Comparison of ENCODE assay signal across 9 cellular contexts in genomic region chr9:75147638-75148037, GRCh38. TPM values are rescaled to one million over a fixed set of nuclear protein-coding genes. Genes with fewer than 3 reads are reported as not detected.
A peak's percentile ranks its signal among the peaks of the same experiment; 100 is the strongest.
DNase-seq lines count a peak whose midpoint lies in the region; ATAC-seq, FAIRE-seq and TF ChIP-seq lines count a peak whose summit lies in the region.
"Had no signal": no experiment of that assay in that cellular context is flagged by ENCODE, and none has a peak within 500 bp of the region (broad histone marks: within the 10 kb centered on the region; RNA-seq: fewer than 3 reads in every experiment).

No MANE protein-coding gene starts in this region.

- peaks cover 3% of the 10 kb centered on the region for H3K36me3 ChIP-seq in astrocyte (ENCODE audit: insufficient read depth, low read length)
- H3K36me3 ChIP-seq: WERI-Rb-1 had no signal

- FAIRE-seq in astrocyte (lab: Jason Lieb, UNC), result no peak

- H3K27ac ChIP-seq in astrocyte (ENCODE audit: low read depth, low read length), result peak overlapping the region; percentile 77
- H3K27ac ChIP-seq: WERI-Rb-1 had no signal

- peak in 1 of 2 donors; percentile 40 for ATAC-seq in activated T-cell treated with anti-CD3 and anti-CD28 coated beads, Interleukin-2, amount 50 U/mL, for 4 hours
- ATAC-seq in HG03571 (IDR thresholded peaks at IDR 0.05; ENCODE audit: unreplicated experiment), result peak; percentile 60
- ATAC-seq in stimulated activated naive CD8-positive, alpha-beta T cell treated with anti-CD3 and anti-CD28 coated beads, Interleukin-15, Interleukin-2, amounts not matched to agents 100 U/mL and 50 U/mL, for 24 hours, result peak; percentile 27
- ATAC-seq in stimulated activated naive B cell treated with anti-CD40 and anti-IgM and Interleukin-4, amounts not matched to agents 10 μg/mL and 1 μg/mL and 100 μg/mL, for 72 hours (replicated peaks), result no peak

- no peaks in the 10 kb centered on the region for H3K9me3 ChIP-seq in astrocyte (ENCODE audit: insufficient read depth, low read depth, low read length)

- H3K4me2 ChIP-seq in astrocyte (ENCODE audit: low read length), result peak overlapping the region; percentile 71

- DNase-seq in activated T-cell treated with anti-CD3 and anti-CD28 coated beads, Interleukin-2, amount 50 U/mL, for 4 hours, result no peak
- DNase-seq in activated T-cell treated with anti-CD3 and anti-CD28 coated beads, Interleukin-2, amount 50 U/mL, for 48 hours, result no peak
- peak; percentile 10 for DNase-seq in astrocyte (ENCODE audit: low read depth)
- no peak for DNase-seq in stimulated activated naive CD8-positive, alpha-beta T cell treated with anti-CD3 and anti-CD28 coated beads, Interleukin-15, Interleukin-2, amounts not matched to agents 100 U/mL and 50 U/mL, for 24 hours
- DNase-seq in D341Med (ENCODE audit: low spot score), result no peak
- DNase-seq in SHP77 (lab: John Stamatoyannopoulos, UW), result no peak
- no peak for DNase-seq in stimulated activated naive B cell treated with anti-CD40 and anti-IgM and Interleukin-4, amounts not matched to agents 10 μg/mL and 1 μg/mL and 100 μg/mL, for 72 hours
- DNase-seq: WERI-Rb-1 had no signal

- no peak overlapping the region for H2AFZ ChIP-seq in astrocyte (ENCODE audit: low read depth, low read length)

- no peaks in the 10 kb centered on the region for H3K27me3 ChIP-seq in astrocyte (ENCODE audit: insufficient read depth, low read length)

- H3K79me2 ChIP-seq in astrocyte (ENCODE audit: insufficient read depth, low read length), result no peaks in the 10 kb centered on the region

- H4K20me1 ChIP-seq in astrocyte (ENCODE audit: insufficient read depth, low read length), result no peaks in the 10 kb centered on the region

- H3K27ac Mint-ChIP-seq in astrocyte (ENCODE audit: unreplicated experiment), result peak overlapping the region; percentile 93
- no peak overlapping the region for H3K27ac Mint-ChIP-seq in stimulated activated naive B cell treated with anti-CD40 and anti-IgM and Interleukin-4, amounts not matched to agents 10 μg/mL and 1 μg/mL and 100 μg/mL, for 72 hours

- TF ChIP-seq CTCF in astrocyte (IDR thresholded peaks at IDR 0.05; ENCODE audit: insufficient read depth, low read depth, low read length), result no peak

- H3K9ac ChIP-seq in astrocyte (ENCODE audit: low read length), result peak overlapping the region; percentile 38

- peak overlapping the region; percentile 49 for H3K4me3 Mint-ChIP-seq in activated T-cell treated with anti-CD3 and anti-CD28 coated beads, Interleukin-2, amount 50 U/mL, for 4 hours
- peak overlapping the region; percentile 54 for H3K4me3 Mint-ChIP-seq in astrocyte (ENCODE audit: unreplicated experiment)
- no peak overlapping the region for H3K4me3 Mint-ChIP-seq in stimulated activated naive B cell treated with anti-CD40 and anti-IgM and Interleukin-4, amounts not matched to agents 10 μg/mL and 1 μg/mL and 100 μg/mL, for 72 hours

- peaks cover 20% of the 10 kb centered on the region for H3K9me3 Mint-ChIP-seq in activated T-cell treated with anti-CD3 and anti-CD28 coated beads, Interleukin-2, amount 50 U/mL, for 4 hours
- H3K9me3 Mint-ChIP-seq in astrocyte (ENCODE audit: unreplicated experiment), result peaks cover 4% of the 10 kb centered on the region
- peaks cover 6 to 11% of the 10 kb centered on the region in 2 donors for H3K9me3 Mint-ChIP-seq in stimulated activated naive B cell treated with anti-CD40 and anti-IgM and Interleukin-4, amounts not matched to agents 10 μg/mL and 1 μg/mL and 100 μg/mL, for 72 hours

- peaks cover 74% of the 10 kb centered on the region for H3K4me1 Mint-ChIP-seq in activated T-cell treated with anti-CD3 and anti-CD28 coated beads, Interleukin-2, amount 50 U/mL, for 4 hours (ENCODE audit: low read depth)
- peaks cover 36% of the 10 kb centered on the region for H3K4me1 Mint-ChIP-seq in astrocyte (ENCODE audit: low read depth, unreplicated experiment)
- H3K4me1 Mint-ChIP-seq in stimulated activated naive B cell treated with anti-CD40 and anti-IgM and Interleukin-4, amounts not matched to agents 10 μg/mL and 1 μg/mL and 100 μg/mL, for 72 hours, result peaks cover 9 to 23% of the 10 kb centered on the region in 2 donors

- H3K4me1 ChIP-seq in astrocyte (ENCODE audit: insufficient read depth, low read length), result peaks cover 22% of the 10 kb centered on the region

- peaks cover 37% of the 10 kb centered on the region for H3K36me3 Mint-ChIP-seq in activated T-cell treated with anti-CD3 and anti-CD28 coated beads, Interleukin-2, amount 50 U/mL, for 4 hours (ENCODE audit: insufficient read depth)
- H3K36me3 Mint-ChIP-seq in astrocyte (ENCODE audit: low read depth, unreplicated experiment), result peaks cover 20% of the 10 kb centered on the region
- peaks cover 38 to 44% of the 10 kb centered on the region in 2 donors for H3K36me3 Mint-ChIP-seq in stimulated activated naive B cell treated with anti-CD40 and anti-IgM and Interleukin-4, amounts not matched to agents 10 μg/mL and 1 μg/mL and 100 μg/mL, for 72 hours

- H3K27me3 Mint-ChIP-seq in activated T-cell treated with anti-CD3 and anti-CD28 coated beads, Interleukin-2, amount 50 U/mL, for 4 hours (ENCODE audit: low read depth), result no peaks in the 10 kb centered on the region
- H3K27me3 Mint-ChIP-seq in astrocyte (ENCODE audit: low read depth, unreplicated experiment), result no peaks in the 10 kb centered on the region
- no peaks in the 10 kb centered on the region for H3K27me3 Mint-ChIP-seq in stimulated activated naive B cell treated with anti-CD40 and anti-IgM and Interleukin-4, amounts not matched to agents 10 μg/mL and 1 μg/mL and 100 μg/mL, for 72 hours

- peak overlapping the region; percentile 7 for H3K4me3 ChIP-seq in astrocyte (ENCODE audit: insufficient read depth, low read depth, low read length)

RNA-seq across cellular contexts. Expression of gene OSTF1, which starts 59.3 kb away (rescaled TPM):
- 10 to 100 TPM; 38.9 to 49.8 (median 41.3) TPM for total RNA-seq in activated T-cell treated with anti-CD3 and anti-CD28 coated beads, Interleukin-2, amount 50 U/mL, for 4 hours
- total RNA-seq in astrocyte, result 43.0 and 43.3 TPM in 2 replicates

RNA-seq across cellular contexts. Expression of gene NMRK1, which starts 59.7 kb away (rescaled TPM):
- total RNA-seq in activated T-cell treated with anti-CD3 and anti-CD28 coated beads, Interleukin-2, amount 50 U/mL, for 4 hours, result 10 to 100 TPM in 2 of 3 donors, 1 to 10 TPM in 1; 7.3 to 11.1 (median 11.1) TPM
- total RNA-seq in astrocyte, result 15.1 and 15.2 TPM in 2 replicates

Comparison
In these comparisons a context has a peak if more than half of its experiments do, and no peak if none do; other contexts are left out.
1. ATAC-seq: peak in HG03571 (single experiment) and stimulated activated naive CD8-positive, alpha-beta T cell treated with anti-CD3 and anti-CD28 coated beads, Interleukin-15, Interleukin-2, amounts not matched to agents 100 U/mL and 50 U/mL, for 24 hours (single experiment); none in stimulated activated naive B cell treated with anti-CD40 and anti-IgM and Interleukin-4, amounts not matched to agents 10 μg/mL and 1 μg/mL and 100 μg/mL, for 72 hours (0 of 2).
2. H3K4me3 Mint-ChIP-seq: peak in activated T-cell treated with anti-CD3 and anti-CD28 coated beads, Interleukin-2, amount 50 U/mL, for 4 hours (single experiment) and astrocyte (single experiment); none in stimulated activated naive B cell treated with anti-CD40 and anti-IgM and Interleukin-4, amounts not matched to agents 10 μg/mL and 1 μg/mL and 100 μg/mL, for 72 hours (0 of 2).